8 cellular contexts compared by ENCODE assay signal in the genomic region with DNA sequence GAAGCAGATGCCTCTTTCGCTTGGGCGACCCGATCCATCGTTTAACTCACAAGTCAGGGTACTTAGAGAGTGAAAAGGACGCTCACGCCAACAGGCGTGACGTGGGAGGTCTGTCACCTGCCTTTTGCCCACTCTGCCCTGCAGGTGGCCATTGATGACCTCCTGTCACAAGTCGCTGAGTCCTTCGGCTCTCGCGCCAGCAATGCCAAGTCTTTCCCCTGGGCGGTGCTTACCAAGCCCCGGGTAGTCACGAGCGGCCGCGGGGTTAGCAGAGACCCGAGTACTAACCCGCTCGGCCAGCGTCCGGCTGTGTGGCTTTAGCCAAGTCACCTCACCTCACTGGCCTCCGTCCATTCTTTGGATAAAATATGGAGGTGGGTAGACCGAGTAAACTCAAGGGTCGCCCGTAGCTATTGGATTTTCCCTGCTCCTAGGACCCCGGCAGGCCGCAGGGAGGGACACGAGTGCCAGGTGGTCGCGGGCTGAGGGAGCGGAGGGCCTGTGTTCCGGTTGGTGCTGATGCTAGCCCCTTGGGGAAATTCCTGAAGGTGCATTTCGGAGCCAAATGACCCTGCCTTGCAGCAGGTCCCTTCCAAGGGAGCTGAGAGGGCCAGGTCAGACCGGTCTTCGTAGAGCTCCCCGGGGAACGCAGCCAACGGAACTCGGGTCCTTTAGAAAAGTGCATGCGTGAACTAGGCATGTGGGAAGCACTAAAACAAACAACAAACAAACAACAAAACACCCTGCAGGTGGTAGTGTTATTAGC. TPM values are rescaled to one million over a fixed set of nuclear protein-coding genes. Genes with fewer than 3 reads are reported as not detected.
A peak's percentile ranks its signal among the peaks of the same experiment; 100 is the strongest.
DNase-seq lines count a peak whose midpoint lies in the region; ATAC-seq and TF ChIP-seq lines count a peak whose summit lies in the region.

No MANE protein-coding gene starts in this region.

- peak; percentile 18; the same call in 1 of the 2 replicates for TF ChIP-seq CTCF in VCaP (conservative IDR thresholded peaks at IDR 0.05)
- no peak for TF ChIP-seq CTCF in upper lobe of left lung (IDR thresholded peaks at IDR 0.05)

- peaks cover 10% of the 10 kb centered on the region for H3K4me1 ChIP-seq in muscle layer of colon (ENCODE audit: insufficient read depth, low read length)
- peaks cover 11 to 24% (median 14%) of the 10 kb centered on the region in 4 donors for H3K4me1 ChIP-seq in upper lobe of left lung

- DNase-seq in NCI-H2107 (lab: John Stamatoyannopoulos, UW) (peak; percentile 48), NCI-H2107 treated with DMSO at 0.1 percent for 48 hours (lab: John Stamatoyannopoulos, UW; ENCODE audit: unreplicated experiment) (no peak), LHCN-M2 (ENCODE audit: low read depth) (peak; percentile 3), erythroblast (lab: John Stamatoyannopoulos, UW) (peak; percentile 12 to 23), upper lobe of left lung (peak; percentile 54 to 67)

- H3K36me3 ChIP-seq in muscle layer of colon (ENCODE audit: insufficient read depth, low read length) (no peaks in the 10 kb centered on the region), upper lobe of left lung (no peaks in the 10 kb centered on the region)

- H3K27ac ChIP-seq in VCaP, result peak overlapping the region; percentile 86
- no peak overlapping the region for H3K27ac ChIP-seq in muscle layer of colon (ENCODE audit: low read depth, low read length)
- no peak overlapping the region for H3K27ac ChIP-seq in upper lobe of left lung

- WGBS in upper lobe of left lung, 2 donors, result 2 to 4% methylated on average over 12 to 42 of the region's 42 CpGs

- H3K27me3 ChIP-seq in muscle layer of colon (ENCODE audit: control insufficient read depth in 1 of 2, insufficient read depth in 2 of 2, low read length in 2 of 2) (peaks cover 0 to 3% of the 10 kb centered on the region in 2 donors), upper lobe of left lung (peaks cover 0 to 10% (median 5%) of the 10 kb centered on the region in 4 donors)

- no peaks in the 10 kb centered on the region for H3K9me3 ChIP-seq in muscle layer of colon (ENCODE audit: low read length)
- H3K9me3 ChIP-seq in upper lobe of left lung, result no peaks in the 10 kb centered on the region

- no peak overlapping the region for H3K9ac ChIP-seq in muscle layer of colon (ENCODE audit: low read length)

- H3K4me3 ChIP-seq in muscle layer of colon (ENCODE audit: low read depth in 1 of 2, low read length in 2 of 2) (peak overlapping the region; percentile 65 to 82), upper lobe of left lung (peak overlapping the region; percentile 36 to 60 (median 46))

- TF ChIP-seq EP300 in upper lobe of left lung (IDR thresholded peaks at IDR 0.05), result no peak

- ATAC-seq in GM21825 (IDR thresholded peaks at IDR 0.05; ENCODE audit: unreplicated experiment), result peak; percentile 18
- peak; percentile 71 to 77 for ATAC-seq in upper lobe of left lung (ENCODE audit: low FRiP score in 2 of 2)

- TF ChIP-seq POLR2A in erythroblast (IDR thresholded peaks at IDR 0.05; ENCODE audit: low read length) (no peak), upper lobe of left lung (IDR thresholded peaks at IDR 0.05) (no peak)

RNA-seq across cellular contexts. Expression of gene PKIB, which starts 0.7 kb away (rescaled TPM):
- total RNA-seq in LHCN-M2 (2014; rRNA removed) (0.45 and 0.57 TPM in 2 replicates), upper lobe of left lung (10 to 100 TPM in 1 of 6 donors, 1 to 10 TPM in 4, not detected in 1; 1.0 to 16.1 (median 3.5) TPM)
- not detected for polyA plus RNA-seq in LHCN-M2 (2012)
